ENCODE assay signal across 12 cellular contexts in genomic region chr15:68614621-68615035, GRCh38. TPM values are rescaled to one million over a fixed set of nuclear protein-coding genes. Genes with fewer than 3 reads are reported as not detected.
DNase-seq lines count a peak whose midpoint lies in the region; ATAC-seq and TF ChIP-seq lines count a peak whose summit lies in the region.
"Had no signal": no experiment of that assay in that cellular context is flagged by ENCODE, and none has a peak within 500 bp of the region (broad histone marks: within the 10 kb centered on the region; RNA-seq: fewer than 3 reads in every experiment).

No MANE protein-coding gene starts in this region.

- DNase-seq in ELF-1 (ENCODE audit: low read depth, low spot score) (peak; percentile 75), cerebellar cortex (ENCODE audit: low spot score) (peak; percentile 41), hypothalamus (lab: John Stamatoyannopoulos, UW) (peak; percentile 16 to 99 (median 92)), posterior cingulate gyrus (peak; percentile 89 to 99 (median 95)), hepatic stellate cell (ENCODE audit: low spot score) (no peak), HFFc6 (no peak), T1000 (lab: John Stamatoyannopoulos, UW) (no peak), foreskin keratinocyte (no peak)
- DNase-seq: activated CD4-positive, alpha-beta T cell treated with anti-CD3 and anti-CD28 coated beads for 4 hours; NCI-H2029 treated with DMSO at 0.1 percent for 48 hours; SHP77 had no signal

- H3K9me3 Mint-ChIP-seq in HFFc6 = no peaks in the 10 kb centered on the region

- ATAC-seq in foreskin keratinocyte = no peak

- H3K27me3 ChIP-seq in foreskin keratinocyte = peaks cover 20% of the 10 kb centered on the region

- H3K4me1 Mint-ChIP-seq in HFFc6 (ENCODE audit: low read depth) = peaks cover 52% of the 10 kb centered on the region

- H3K36me3 Mint-ChIP-seq in HFFc6 (ENCODE audit: low read depth) = no peaks in the 10 kb centered on the region

- H3K27ac Mint-ChIP-seq in HFFc6 = no peak overlapping the region

- no peaks in the 10 kb centered on the region; the same call in 1 of the 2 replicates for H3K27me3 Mint-ChIP-seq in HFFc6 (ENCODE audit: insufficient read depth)

- TF ChIP-seq CTCF in HFFc6 (IDR thresholded peaks at IDR 0.05) (no peak), foreskin keratinocyte (conservative IDR thresholded peaks at IDR 0.05) (no peak)

- H3K27ac ChIP-seq in foreskin keratinocyte = no peak overlapping the region
- H3K27ac ChIP-seq: C4-2B had no signal

- no peaks in the 10 kb centered on the region for H3K4me1 ChIP-seq in foreskin keratinocyte

- no peak overlapping the region for H3K4me3 Mint-ChIP-seq in HFFc6

- intact Hi-C loops in posterior cingulate gyrus (cut with DNase I) = no loop called here

RNA-seq across cellular contexts. Expression of gene CORO2B, which starts 35.8 kb away (rescaled TPM):
- total RNA-seq in HFFc6 (2021; fragmentation: NEBNext Ultra II Directional; extraction: Animal tissue kit (Norgen Biotek cat#: 25700)) = 10 to 100 TPM in 3 of 6 experiments, 1 to 10 TPM in 3; 9.3 to 11.0 (median 9.9) TPM
- 0.46 and 0.68 TPM in 2 replicates for total RNA-seq in foreskin keratinocyte
- polyA plus RNA-seq in foreskin keratinocyte = 0.46 and 0.65 TPM in 2 replicates

Comparison
In these comparisons a context has a peak if more than half of its experiments do, and no peak if none do; other contexts are left out.
1. DNase-seq: peak in ELF-1 (single experiment), cerebellar cortex (single experiment), hypothalamus (51 of 51) and posterior cingulate gyrus (10 of 10); none in hepatic stellate cell (single experiment), HFFc6 (single experiment), T1000 (single experiment) and foreskin keratinocyte (0 of 2).